9 cellular contexts compared by ENCODE assay signal in the genomic region with DNA sequence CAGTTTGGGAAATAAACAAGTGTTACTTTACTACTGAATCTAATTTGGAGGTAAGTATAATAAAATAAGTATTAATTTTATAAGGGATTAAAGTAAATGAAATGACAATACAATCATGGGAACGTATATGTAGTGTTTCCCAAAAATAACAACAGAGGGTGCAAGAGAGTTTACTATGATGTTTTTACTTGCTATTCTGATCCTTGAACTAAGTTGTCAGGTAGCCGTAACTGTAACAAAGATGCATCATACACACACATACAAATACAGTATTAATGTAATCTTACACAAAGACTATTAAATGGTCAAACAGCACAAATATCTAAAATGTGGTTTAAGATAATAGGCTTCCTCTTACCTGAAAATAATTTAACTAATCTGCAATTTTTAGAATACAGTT.
A peak's percentile ranks its signal among the peaks of the same experiment; 100 is the strongest.
DNase-seq lines count a peak whose midpoint lies in the region; ATAC-seq and TF ChIP-seq lines count a peak whose summit lies in the region.
"Had no signal": no experiment of that assay in that cellular context is flagged by ENCODE, and none has a peak within 500 bp of the region (broad histone marks: within the 10 kb centered on the region; RNA-seq: fewer than 3 reads in every experiment).

No MANE protein-coding gene starts in this region.

- TF ChIP-seq CTCF in natural killer cell (IDR thresholded peaks at IDR 0.05) = peak; percentile 34

- ATAC-seq in natural killer cell (no peak), T-helper 17 cell (no peak)
- no peak for ATAC-seq in natural killer cell treated with Interleukin-12 subunit alpha and Interleukin-12 subunit beta and Interleukin-15 and Interleukin-18, amount 100 ng/mL, for 72 hours

- DNase-seq in natural killer cell (no peak), NCI-H1694 treated with DMSO at 0.1 percent for 48 hours (lab: John Stamatoyannopoulos, UW) (peak; percentile 51), astrocyte of the hippocampus (ENCODE audit: low read depth, low spot score) (peak; percentile 54), kidney tubule cell (ENCODE audit: low spot score) (peak; percentile 54), GOT3 (lab: John Stamatoyannopoulos, UW) (no peak), T-helper 17 cell (no peak)
- no peak for DNase-seq in natural killer cell treated with Interleukin-12 subunit alpha and Interleukin-12 subunit beta and Interleukin-15 and Interleukin-18, amount 100 ng/mL, for 72 hours (ENCODE audit: low spot score)
- no peak for DNase-seq in activated T-helper 1 cell treated with anti-CD3 and anti-CD28 coated beads, Interleukin-12 subunit alpha, Interleukin-12 subunit beta, Interleukin-2, Interleukin-4 antibody, amounts not matched to agents 30 ng/mL and 10 ng/mL and 1 ng/mL, durations not matched to agents 14 hours and 24 hours and 36 hours (ENCODE audit: low spot score)
- DNase-seq: activated naive CD8-positive, alpha-beta T cell treated with anti-CD3 and anti-CD28 coated beads, Interleukin-2, amount 10 ng/mL, durations not matched to agents 7 days and 5 days had no signal

- intact Hi-C loops in natural killer cell (cut with micrococcal nuclease) = loop anchor here (1.0 kb wide), 1 partner anchor 410 kb away; no protein-coding TSS in a partner anchor
- intact Hi-C loops in activated T-helper 1 cell treated with anti-CD3 and anti-CD28 coated beads, Interleukin-12 subunit alpha, Interleukin-12 subunit beta, Interleukin-2, Interleukin-4 antibody, amounts not matched to agents 30 ng/mL and 10 ng/mL and 1 ng/mL, durations not matched to agents 14 hours and 24 hours and 36 hours (cut with micrococcal nuclease) = loop anchor here (1.0 to 5.0 kb wide), 3 partner anchors 256 to 1557 kb away; no protein-coding TSS in a partner anchor

- no peak overlapping the region for H3K27ac Mint-ChIP-seq in natural killer cell
- no peak overlapping the region for H3K27ac Mint-ChIP-seq in natural killer cell treated with Interleukin-12 subunit alpha and Interleukin-12 subunit beta and Interleukin-15 and Interleukin-18, amount 100 ng/mL, for 72 hours
- no peak overlapping the region for H3K27ac Mint-ChIP-seq in activated T-helper 1 cell treated with anti-CD3 and anti-CD28 coated beads, Interleukin-12 subunit alpha, Interleukin-12 subunit beta, Interleukin-2, Interleukin-4 antibody, amounts not matched to agents 30 ng/mL and 10 ng/mL and 1 ng/mL, durations not matched to agents 14 hours and 24 hours and 36 hours
- H3K27ac Mint-ChIP-seq in T-helper 17 cell = no peak overlapping the region
- H3K27ac Mint-ChIP-seq: activated naive CD8-positive, alpha-beta T cell treated with anti-CD3 and anti-CD28 coated beads, Interleukin-2, amount 10 ng/mL, durations not matched to agents 7 days and 5 days had no signal

- H3K4me3 Mint-ChIP-seq in natural killer cell = no peak overlapping the region
- no peak overlapping the region for H3K4me3 Mint-ChIP-seq in natural killer cell treated with Interleukin-12 subunit alpha and Interleukin-12 subunit beta and Interleukin-15 and Interleukin-18, amount 100 ng/mL, for 72 hours
- no peak overlapping the region for H3K4me3 Mint-ChIP-seq in activated T-helper 1 cell treated with anti-CD3 and anti-CD28 coated beads, Interleukin-12 subunit alpha, Interleukin-12 subunit beta, Interleukin-2, Interleukin-4 antibody, amounts not matched to agents 30 ng/mL and 10 ng/mL and 1 ng/mL, durations not matched to agents 14 hours and 24 hours and 36 hours
- H3K4me3 Mint-ChIP-seq in T-helper 17 cell = no peak overlapping the region
- H3K4me3 Mint-ChIP-seq: activated naive CD8-positive, alpha-beta T cell treated with anti-CD3 and anti-CD28 coated beads, Interleukin-2, amount 10 ng/mL, durations not matched to agents 7 days and 5 days had no signal

- H3K9me3 Mint-ChIP-seq in natural killer cell = no peaks in the 10 kb centered on the region
- H3K9me3 Mint-ChIP-seq in natural killer cell treated with Interleukin-12 subunit alpha and Interleukin-12 subunit beta and Interleukin-15 and Interleukin-18, amount 100 ng/mL, for 72 hours = no peaks in the 10 kb centered on the region
- no peaks in the 10 kb centered on the region for H3K9me3 Mint-ChIP-seq in activated T-helper 1 cell treated with anti-CD3 and anti-CD28 coated beads, Interleukin-12 subunit alpha, Interleukin-12 subunit beta, Interleukin-2, Interleukin-4 antibody, amounts not matched to agents 30 ng/mL and 10 ng/mL and 1 ng/mL, durations not matched to agents 14 hours and 24 hours and 36 hours

- H3K27me3 Mint-ChIP-seq in natural killer cell (ENCODE audit: low read depth in 2 of 2) = no peaks in the 10 kb centered on the region
- H3K27me3 Mint-ChIP-seq in natural killer cell treated with Interleukin-12 subunit alpha and Interleukin-12 subunit beta and Interleukin-15 and Interleukin-18, amount 100 ng/mL, for 72 hours = no peaks in the 10 kb centered on the region
- H3K27me3 Mint-ChIP-seq in activated T-helper 1 cell treated with anti-CD3 and anti-CD28 coated beads, Interleukin-12 subunit alpha, Interleukin-12 subunit beta, Interleukin-2, Interleukin-4 antibody, amounts not matched to agents 30 ng/mL and 10 ng/mL and 1 ng/mL, durations not matched to agents 14 hours and 24 hours and 36 hours (ENCODE audit: insufficient read depth) = no peaks in the 10 kb centered on the region
- no peaks in the 10 kb centered on the region for H3K27me3 Mint-ChIP-seq in T-helper 17 cell
- H3K27me3 Mint-ChIP-seq: activated naive CD8-positive, alpha-beta T cell treated with anti-CD3 and anti-CD28 coated beads, Interleukin-2, amount 10 ng/mL, durations not matched to agents 7 days and 5 days had no signal

- H3K36me3 Mint-ChIP-seq in natural killer cell (no peaks in the 10 kb centered on the region), T-helper 17 cell (ENCODE audit: low read depth) (no peaks in the 10 kb centered on the region)
- no peaks in the 10 kb centered on the region for H3K36me3 Mint-ChIP-seq in natural killer cell treated with Interleukin-12 subunit alpha and Interleukin-12 subunit beta and Interleukin-15 and Interleukin-18, amount 100 ng/mL, for 72 hours
- H3K36me3 Mint-ChIP-seq in activated T-helper 1 cell treated with anti-CD3 and anti-CD28 coated beads, Interleukin-12 subunit alpha, Interleukin-12 subunit beta, Interleukin-2, Interleukin-4 antibody, amounts not matched to agents 30 ng/mL and 10 ng/mL and 1 ng/mL, durations not matched to agents 14 hours and 24 hours and 36 hours (ENCODE audit: low read depth) = no peaks in the 10 kb centered on the region

- no peaks in the 10 kb centered on the region for H3K9me3 ChIP-seq in T-helper 17 cell (ENCODE audit: control insufficient read depth, low read length, poor library complexity, severe bottlenecking)

- peaks cover 0 to 5% of the 10 kb centered on the region in 2 donors for H3K4me1 Mint-ChIP-seq in natural killer cell
- no peaks in the 10 kb centered on the region for H3K4me1 Mint-ChIP-seq in natural killer cell treated with Interleukin-12 subunit alpha and Interleukin-12 subunit beta and Interleukin-15 and Interleukin-18, amount 100 ng/mL, for 72 hours (ENCODE audit: low read depth in 2 of 2)
- H3K4me1 Mint-ChIP-seq in activated T-helper 1 cell treated with anti-CD3 and anti-CD28 coated beads, Interleukin-12 subunit alpha, Interleukin-12 subunit beta, Interleukin-2, Interleukin-4 antibody, amounts not matched to agents 30 ng/mL and 10 ng/mL and 1 ng/mL, durations not matched to agents 14 hours and 24 hours and 36 hours (ENCODE audit: low read depth) = no peaks in the 10 kb centered on the region
- no peaks in the 10 kb centered on the region for H3K4me1 Mint-ChIP-seq in T-helper 17 cell
- H3K4me1 Mint-ChIP-seq: activated naive CD8-positive, alpha-beta T cell treated with anti-CD3 and anti-CD28 coated beads, Interleukin-2, amount 10 ng/mL, durations not matched to agents 7 days and 5 days had no signal

Comparison
In these comparisons a context has a peak if more than half of its experiments do, and no peak if none do; other contexts are left out.
1. DNase-seq: peak in NCI-H1694 treated with DMSO at 0.1 percent for 48 hours (single experiment), astrocyte of the hippocampus (single experiment) and kidney tubule cell (single experiment); none in natural killer cell (single experiment), natural killer cell treated with Interleukin-12 subunit alpha and Interleukin-12 subunit beta and Interleukin-15 and Interleukin-18, amount 100 ng/mL, for 72 hours (single experiment), GOT3 (single experiment), activated T-helper 1 cell treated with anti-CD3 and anti-CD28 coated beads, Interleukin-12 subunit alpha, Interleukin-12 subunit beta, Interleukin-2, Interleukin-4 antibody, amounts not matched to agents 30 ng/mL and 10 ng/mL and 1 ng/mL, durations not matched to agents 14 hours and 24 hours and 36 hours (single experiment) and T-helper 17 cell (0 of 3).